In the genomic region with DNA sequence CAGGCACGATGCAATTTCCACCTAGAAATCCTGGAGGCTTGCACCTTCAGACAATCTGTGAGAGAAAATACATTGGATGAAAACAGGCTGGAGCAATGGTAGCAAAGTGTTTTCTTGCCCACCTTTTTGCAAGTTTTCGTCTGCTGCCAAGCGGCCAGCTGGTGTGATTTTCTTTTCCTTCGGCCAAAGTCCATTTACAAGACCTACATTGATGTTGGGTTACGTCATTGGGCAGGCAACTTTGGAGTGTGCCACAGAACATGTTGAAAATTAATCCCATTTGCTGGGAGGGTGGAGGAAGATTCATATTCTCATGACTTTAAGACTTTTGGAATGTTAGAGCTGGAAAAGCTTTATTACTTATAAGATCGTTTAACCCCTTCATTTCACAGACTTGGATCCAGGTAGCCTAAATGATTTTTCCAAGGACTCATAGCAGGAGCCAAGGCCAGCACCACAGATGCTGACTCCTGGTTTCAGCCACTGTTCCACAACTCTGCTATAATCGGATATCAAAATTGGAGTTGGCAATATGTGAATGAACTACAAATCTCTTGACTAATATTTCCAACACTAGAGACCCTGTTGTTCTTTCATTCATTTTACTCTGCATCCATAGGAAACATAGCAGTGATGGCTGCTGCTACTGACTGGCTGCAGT, we compare ENCODE assay signal across 27 cellular contexts.
DNase-seq lines count a peak whose midpoint lies in the region; TF ChIP-seq lines count a peak whose summit lies in the region.
"Had no signal": no experiment of that assay in that cellular context is flagged by ENCODE, and none has a peak within 500 bp of the region (broad histone marks: within the 10 kb centered on the region; RNA-seq: fewer than 3 reads in every experiment).

No MANE protein-coding gene starts in this region.

- H3K27me3 ChIP-seq in mesenchymal stem cell (ENCODE audit: control insufficient read depth in 1 of 2, insufficient read depth in 1 of 2, low read length in 2 of 2) (no peaks in the 10 kb centered on the region), transverse colon (no peaks in the 10 kb centered on the region)
- H3K27me3 ChIP-seq: gastroesophageal sphincter had no signal

- CTCF ChIA-PET in activated naive CD4-positive, alpha-beta T cell treated with anti-CD3 and anti-CD28 coated beads, Interleukin-2, amount 10 ng/mL, durations not matched to agents 7 days and 5 days (lab: Charles Lee) = no interaction called here

- H2AK5ac ChIP-seq in mesenchymal stem cell (ENCODE audit: low read length, severe bottlenecking) = peak overlapping the region; percentile 39

- no peak for TF ChIP-seq POLR2A in transverse colon (IDR thresholded peaks at IDR 0.05)

- no peak overlapping the region for H3K4me2 ChIP-seq in mesenchymal stem cell (ENCODE audit: low read length, poor library complexity, severe bottlenecking)
- H3K4me2 ChIP-seq: KMS-11, SK-N-SH had no signal

- peak; percentile 76 for DNase-seq in HT-29 (ENCODE audit: low spot score)
- DNase-seq in fibroblast of gingiva (ENCODE audit: low read depth) = peak; percentile 16
- no peak for DNase-seq in mesenchymal stem cell
- peak; percentile 34 for DNase-seq in transverse colon
- no peak for DNase-seq in GM19240 (ENCODE audit: insufficient read length, low spot score)
- DNase-seq in stimulated activated CD4-positive, alpha-beta T cell treated with anti-CD3 and anti-CD28 coated beads, Interleukin-4, amount 100 ng/mL, for 24 hours = no peak
- no peak for DNase-seq in activated CD4-positive, CD25-positive, alpha-beta regulatory T cell treated with anti-CD3 and anti-CD28 coated beads, Interleukin-2, amount 50 U/mL, for 72 hours
- DNase-seq in activated naive CD4-positive, alpha-beta T cell treated with anti-CD3 and anti-CD28 coated beads, Interleukin-2, amount 10 ng/mL, durations not matched to agents 7 days and 5 days = no peak
- DNase-seq: activated CD4-positive, alpha-beta T cell treated with anti-CD3 and anti-CD28 coated beads for 4 hours; activated T-cell treated with anti-CD3 and anti-CD28 coated beads for 4 hours; anterior cingulate cortex; CD4-positive, alpha-beta T cell; cortex of kidney; hypothalamus; immature natural killer cell; NCI-H1436 treated with DMSO at 0.1 percent for 48 hours; NCI-H2107; NCI-H446 treated with DMSO at 0.1 percent for 48 hours; nephron progenitor cell; retina; SK-N-SH; stimulated activated naive B cell treated with anti-CD40 and anti-IgM and Interleukin-4, amounts not matched to agents 10 μg/mL and 1 μg/mL and 100 μg/mL, for 72 hours had no signal

- in situ Hi-C loops in transverse colon (cut with MboI; ENCODE audit: low pct_ligation_motif_present in 1 of 4, low pct_unique_long_range_greater_than_20kb in 1 of 4, low sequenced_read_pairs in 3 of 4) = no loop called here

- H3K36me3 ChIP-seq in mesenchymal stem cell (ENCODE audit: control insufficient read depth in 1 of 2, insufficient read depth in 2 of 2, low read depth in 1 of 2, low read length in 2 of 2) (no peaks in the 10 kb centered on the region), transverse colon (no peaks in the 10 kb centered on the region)
- H3K36me3 ChIP-seq: gastroesophageal sphincter, HAP-1 had no signal

- peak overlapping the region; percentile 27 for H4K91ac ChIP-seq in mesenchymal stem cell (ENCODE audit: low read length)

- no peak overlapping the region for H4K8ac ChIP-seq in mesenchymal stem cell (ENCODE audit: low read length)

- no peaks in the 10 kb centered on the region for H3K9me3 Mint-ChIP-seq in activated naive CD4-positive, alpha-beta T cell treated with anti-CD3 and anti-CD28 coated beads, Interleukin-2, amount 10 ng/mL, durations not matched to agents 7 days and 5 days
- H3K9me3 Mint-ChIP-seq: nephron progenitor cell had no signal

- no peak overlapping the region for H3K27ac Mint-ChIP-seq in activated naive CD4-positive, alpha-beta T cell treated with anti-CD3 and anti-CD28 coated beads, Interleukin-2, amount 10 ng/mL, durations not matched to agents 7 days and 5 days
- H3K27ac Mint-ChIP-seq: activated naive CD8-positive, alpha-beta T cell; CD4-positive, alpha-beta T cell; immature natural killer cell; nephron progenitor cell; stimulated activated naive B cell treated with anti-CD40 and anti-IgM and Interleukin-4, amounts not matched to agents 10 μg/mL and 1 μg/mL and 100 μg/mL, for 72 hours had no signal

- H3K18ac ChIP-seq in mesenchymal stem cell (ENCODE audit: low read depth in 1 of 2, low read length in 2 of 2) = peak overlapping the region in 1 of 2 experiments; percentile 43

- no peaks in the 10 kb centered on the region for H3K9me3 ChIP-seq in mesenchymal stem cell (ENCODE audit: control insufficient read depth, low read length)
- no peaks in the 10 kb centered on the region for H3K9me3 ChIP-seq in transverse colon
- H3K9me3 ChIP-seq: gastroesophageal sphincter, HAP-1, SK-N-SH had no signal

- H3K4me3 ChIP-seq in mesenchymal stem cell (ENCODE audit: insufficient read depth in 1 of 2, low read depth in 1 of 2, low read length in 2 of 2) = no peak overlapping the region
- no peak overlapping the region for H3K4me3 ChIP-seq in transverse colon
- H3K4me3 ChIP-seq: gastroesophageal sphincter, GM12878, HAP-1 had no signal

- H3K9ac ChIP-seq in mesenchymal stem cell (ENCODE audit: low read length) = no peak overlapping the region
- H3K9ac ChIP-seq: KMS-11, SK-N-SH had no signal

- TF ChIP-seq EP300 in transverse colon (IDR thresholded peaks at IDR 0.05; ENCODE audit: low read depth) = no peak

- H3K4me3 Mint-ChIP-seq in activated naive CD4-positive, alpha-beta T cell treated with anti-CD3 and anti-CD28 coated beads, Interleukin-2, amount 10 ng/mL, durations not matched to agents 7 days and 5 days = no peak overlapping the region
- H3K4me3 Mint-ChIP-seq: activated naive CD8-positive, alpha-beta T cell; CD4-positive, alpha-beta T cell; immature natural killer cell; nephron progenitor cell; stimulated activated naive B cell treated with anti-CD40 and anti-IgM and Interleukin-4, amounts not matched to agents 10 μg/mL and 1 μg/mL and 100 μg/mL, for 72 hours had no signal

- no peak overlapping the region for H3K27ac ChIP-seq in mesenchymal stem cell (ENCODE audit: low read length, poor library complexity, severe bottlenecking)
- H3K27ac ChIP-seq in transverse colon = peak overlapping the region in 2 of 4 donors; percentile 23 to 32
- H3K27ac ChIP-seq: gastroesophageal sphincter, KMS-11 had no signal

- H3K36me3 Mint-ChIP-seq in activated naive CD4-positive, alpha-beta T cell treated with anti-CD3 and anti-CD28 coated beads, Interleukin-2, amount 10 ng/mL, durations not matched to agents 7 days and 5 days = no peaks in the 10 kb centered on the region
- H3K36me3 Mint-ChIP-seq: activated naive CD8-positive, alpha-beta T cell; immature natural killer cell; stimulated activated naive B cell treated with anti-CD40 and anti-IgM and Interleukin-4, amounts not matched to agents 10 μg/mL and 1 μg/mL and 100 μg/mL, for 72 hours had no signal

- no peak overlapping the region for H3K14ac ChIP-seq in mesenchymal stem cell (ENCODE audit: low read length in 2 of 2)

- H2AFZ ChIP-seq in mesenchymal stem cell (ENCODE audit: low read depth, low read length) = no peak overlapping the region

- H3K23ac ChIP-seq in mesenchymal stem cell (ENCODE audit: low read length in 2 of 2) = no peak overlapping the region

- no peaks in the 10 kb centered on the region for H3K27me3 Mint-ChIP-seq in activated naive CD4-positive, alpha-beta T cell treated with anti-CD3 and anti-CD28 coated beads, Interleukin-2, amount 10 ng/mL, durations not matched to agents 7 days and 5 days
- H3K27me3 Mint-ChIP-seq: activated naive CD8-positive, alpha-beta T cell; CD4-positive, alpha-beta T cell; stimulated activated naive B cell treated with anti-CD40 and anti-IgM and Interleukin-4, amounts not matched to agents 10 μg/mL and 1 μg/mL and 100 μg/mL, for 72 hours had no signal

- H3K79me1 ChIP-seq in mesenchymal stem cell (replicated peaks; ENCODE audit: low read length, poor library complexity, severe bottlenecking) = no peaks in the 10 kb centered on the region

- no peaks in the 10 kb centered on the region for H3K4me1 ChIP-seq in mesenchymal stem cell (ENCODE audit: control insufficient read depth, insufficient read depth, low read depth, low read length)
- peaks cover 0 to 4% (median 1%) of the 10 kb centered on the region in 4 donors for H3K4me1 ChIP-seq in transverse colon
- H3K4me1 ChIP-seq: gastroesophageal sphincter had no signal

- no peak for TF ChIP-seq CTCF in transverse colon (IDR thresholded peaks at IDR 0.05)

- H3K4me1 Mint-ChIP-seq in activated naive CD4-positive, alpha-beta T cell treated with anti-CD3 and anti-CD28 coated beads, Interleukin-2, amount 10 ng/mL, durations not matched to agents 7 days and 5 days = no peaks in the 10 kb centered on the region
- H3K4me1 Mint-ChIP-seq: immature natural killer cell; nephron progenitor cell; stimulated activated naive B cell treated with anti-CD40 and anti-IgM and Interleukin-4, amounts not matched to agents 10 μg/mL and 1 μg/mL and 100 μg/mL, for 72 hours had no signal

- intact Hi-C loops in transverse colon (cut with DNase I; ENCODE audit: low total_unique reads) = no loop called here

- H2BK15ac ChIP-seq in mesenchymal stem cell (ENCODE audit: low read depth, poor library complexity, severe bottlenecking) = no peak overlapping the region

- peak overlapping the region in 1 of 2 experiments; percentile 23 for H2BK12ac ChIP-seq in mesenchymal stem cell (ENCODE audit: low read length in 2 of 2)

- no peak overlapping the region for H3K4ac ChIP-seq in mesenchymal stem cell (ENCODE audit: low read depth in 1 of 2, low read length in 2 of 2)

- H2BK5ac ChIP-seq in mesenchymal stem cell (ENCODE audit: low read depth, low read length, poor library complexity, severe bottlenecking) = no peak overlapping the region

- H2BK120ac ChIP-seq in mesenchymal stem cell (ENCODE audit: low read depth, low read length) = no peak overlapping the region

- WGBS in mesenchymal stem cell = 100% methylated on average over 6 of the region's 7 CpGs
- WGBS in transverse colon (ENCODE audit: low coverage in 1 of 2), 2 donors = 55 to 63% methylated on average over 7 of the region's 7 CpGs

Comparison
In these comparisons a context has a peak if more than half of its experiments do, and no peak if none do; other contexts are left out.
1. DNase-seq: peak in HT-29 (single experiment), fibroblast of gingiva (single experiment) and transverse colon (single experiment); none in mesenchymal stem cell (single experiment), GM19240 (single experiment), stimulated activated CD4-positive, alpha-beta T cell treated with anti-CD3 and anti-CD28 coated beads, Interleukin-4, amount 100 ng/mL, for 24 hours (single experiment), activated CD4-positive, CD25-positive, alpha-beta regulatory T cell treated with anti-CD3 and anti-CD28 coated beads, Interleukin-2, amount 50 U/mL, for 72 hours (single experiment) and activated naive CD4-positive, alpha-beta T cell treated with anti-CD3 and anti-CD28 coated beads, Interleukin-2, amount 10 ng/mL, durations not matched to agents 7 days and 5 days (single experiment).